In the genomic region with DNA sequence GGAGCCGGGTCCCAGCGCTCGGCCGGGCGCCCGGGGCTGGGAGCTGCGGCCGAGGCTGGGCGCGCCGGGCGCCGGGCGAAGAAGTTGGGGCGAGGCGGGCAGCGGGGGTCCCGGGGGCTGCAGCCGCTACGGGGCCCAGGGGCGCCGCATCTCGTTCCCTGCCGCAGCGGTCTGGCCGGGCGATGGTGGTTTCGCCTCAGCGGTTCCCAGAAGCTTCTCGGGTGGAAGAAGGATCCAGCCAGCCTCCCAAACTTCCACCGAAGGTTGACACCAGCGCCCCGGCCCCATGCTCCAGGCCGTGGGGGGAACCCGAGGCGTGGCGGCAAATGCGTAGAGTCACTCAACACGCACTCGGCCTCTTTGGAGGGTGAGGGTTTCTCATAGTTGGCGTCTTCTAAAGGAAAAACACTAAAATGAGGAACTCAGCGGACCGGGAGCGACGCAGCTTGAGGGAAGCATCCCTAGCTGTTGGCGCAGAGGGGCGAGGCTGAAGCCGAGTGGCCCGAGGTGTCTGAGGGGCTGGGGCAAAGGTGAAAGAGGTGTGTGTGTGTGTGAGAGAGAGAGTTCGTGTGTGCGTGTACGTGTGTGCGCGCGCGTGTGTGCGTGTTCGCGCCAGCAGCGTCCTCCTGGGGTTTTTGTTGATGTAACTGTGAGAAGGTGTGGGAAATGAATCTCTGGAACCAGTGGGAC, we compare ENCODE assay signal across 8 cellular contexts. TPM values are rescaled to one million over a fixed set of nuclear protein-coding genes. Genes with fewer than 3 reads are reported as not detected.
DNase-seq lines count a peak whose midpoint lies in the region; ATAC-seq and TF ChIP-seq lines count a peak whose summit lies in the region.

No MANE protein-coding gene starts in this region.

- no peaks in the 10 kb centered on the region for H3K9me3 ChIP-seq in lung (ENCODE audit: control insufficient read depth in 2 of 2, insufficient read depth in 1 of 2, low read length in 1 of 2)
- H3K9me3 ChIP-seq in upper lobe of right lung, result no peaks in the 10 kb centered on the region

- H3K36me3 ChIP-seq in lung (ENCODE audit: control insufficient read depth in 2 of 2, insufficient read depth in 2 of 2, low read length in 2 of 2) (no peaks in the 10 kb centered on the region), upper lobe of right lung (no peaks in the 10 kb centered on the region)

- peak overlapping the region; percentile 87 for H3K4me3 ChIP-seq in coronary artery
- H3K4me3 ChIP-seq in lung, result peak overlapping the region; percentile 40
- peak overlapping the region; percentile 61 for H3K4me3 ChIP-seq in upper lobe of right lung

- H3K27me3 ChIP-seq in lung (ENCODE audit: control insufficient read depth, insufficient read depth) (no peaks in the 10 kb centered on the region), upper lobe of right lung (peaks cover 21% of the 10 kb centered on the region)

- H3K4me1 ChIP-seq in lung (ENCODE audit: control insufficient read depth in 2 of 2, insufficient read depth in 2 of 2, low read length in 2 of 2) (peaks cover 0 to 5% of the 10 kb centered on the region in 2 donors), upper lobe of right lung (peaks cover 5% of the 10 kb centered on the region)

- DNase-seq in NCI-H748 (lab: John Stamatoyannopoulos, UW; ENCODE audit: unreplicated experiment), result peak; percentile 47
- DNase-seq in NCI-H748 treated with DMSO at 0.1 percent for 48 hours (lab: John Stamatoyannopoulos, UW), result no peak
- peak; percentile 48 for DNase-seq in NCI-H69 (lab: John Stamatoyannopoulos, UW)
- DNase-seq in coronary artery (ENCODE audit: low spot score), result no peak
- no peak for DNase-seq in lung (ENCODE audit: low spot score)
- no peak for DNase-seq in upper lobe of right lung
- DNase-seq in NCI-H2196 treated with DMSO at 0.1 percent for 48 hours (lab: John Stamatoyannopoulos, UW; ENCODE audit: unreplicated experiment), result no peak
- DNase-seq in globus pallidus (ENCODE audit: low spot score), result no peak

- H3K27ac ChIP-seq in coronary artery (peak overlapping the region; percentile 68 to 87), lung (ENCODE audit: low read depth in 1 of 2, low read length in 1 of 2) (peak overlapping the region in 1 of 2 donors; percentile 17), upper lobe of right lung (peak overlapping the region; percentile 42)

- 0 to 2% methylated on average over 56 to 60 of the region's 60 CpGs for whole genome bisulfite sequencing in lung, 2 donors

- intact Hi-C loops in upper lobe of right lung (cut with DNase I), result no loop called here

- peak; percentile 54 for ATAC-seq in lung (ENCODE audit: insufficient read depth, low FRiP score)
- ATAC-seq in upper lobe of right lung, result peak; percentile 42

- TF ChIP-seq CTCF in coronary artery (IDR thresholded peaks at IDR 0.05) (no peak), lung (IDR thresholded peaks at IDR 0.05; ENCODE audit: control extremely low read depth, extremely low read depth) (no peak), upper lobe of right lung (IDR thresholded peaks at IDR 0.05) (no peak)

RNA-seq across cellular contexts. Expression of a gene that starts 0.9 kb away (rescaled TPM):
- total RNA-seq in lung (10 to 100 TPM in 1 of 2 donors, 1 to 10 TPM in 1; 9.6 to 21.9 TPM), upper lobe of right lung (6.1 TPM)
- 1 to 10 TPM; 2.9 to 3.2 TPM for polyA plus RNA-seq in lung

Comparison
In these comparisons a context has a peak if more than half of its experiments do, and no peak if none do; other contexts are left out.
1. DNase-seq: peak in NCI-H748 (single experiment) and NCI-H69 (single experiment); none in NCI-H748 treated with DMSO at 0.1 percent for 48 hours (single experiment), coronary artery (single experiment), lung (single experiment), upper lobe of right lung (single experiment), NCI-H2196 treated with DMSO at 0.1 percent for 48 hours (single experiment) and globus pallidus (single experiment).
2. Peak in every context shown above with its lines, with median percentiles within 50 percentile points of each other: H3K4me3 ChIP-seq.